In genomic region chr15:35705885-35706590, GRCh38 we compare ENCODE assay signal across 12 cellular contexts.
DNase-seq lines count a peak whose midpoint lies in the region; ATAC-seq and TF ChIP-seq lines count a peak whose summit lies in the region.
"Had no signal": no experiment of that assay in that cellular context is flagged by ENCODE, and none has a peak within 500 bp of the region (broad histone marks: within the 10 kb centered on the region; RNA-seq: fewer than 3 reads in every experiment).

No MANE protein-coding gene starts in this region.

- peak overlapping the region; percentile 11 for H3K4me2 ChIP-seq in GM23248 (ENCODE audit: unreplicated experiment)

- H3K9me3 ChIP-seq in GM23248 (ENCODE audit: low read depth) (no peaks in the 10 kb centered on the region), body of pancreas (no peaks in the 10 kb centered on the region)
- H3K9me3 ChIP-seq: mucosa of descending colon had no signal

- H3K36me3 ChIP-seq in GM23248 (ENCODE audit: low read depth) (no peaks in the 10 kb centered on the region), body of pancreas (replicated peaks in 1 of 2; ENCODE audit: insufficient read depth in 1 of 2, low read depth in 2 of 2) (no peaks in the 10 kb centered on the region)

- 80 to 86% methylated on average over 4 of the region's 4 CpGs for WGBS in GM23248 (ENCODE audit: low coverage in 1 of 2, low lambda C conversion rate in 2 of 2, missing lambda C conversion rate in 2 of 2), 2 experiments
- 57 to 64% methylated on average over 4 of the region's 4 CpGs for WGBS in body of pancreas, 2 donors

- H3K79me2 ChIP-seq in GM23248 (ENCODE audit: insufficient read depth) = no peaks in the 10 kb centered on the region

- no peaks in the 10 kb centered on the region for H3K27me3 ChIP-seq in GM23248 (replicated peaks; ENCODE audit: insufficient read depth)
- H3K27me3 ChIP-seq in body of pancreas = no peaks in the 10 kb centered on the region

- in situ Hi-C loops in GM23248 (cut with MboI) = no loop called here

- TF ChIP-seq POLR2A in body of pancreas (IDR thresholded peaks at IDR 0.05) = no peak

- H3K4me1 ChIP-seq in GM23248 (ENCODE audit: insufficient read depth) (peaks cover 14% of the 10 kb centered on the region), body of pancreas (peaks cover 21% of the 10 kb centered on the region)

- H3K9ac ChIP-seq in GM23248 = 0 out of 2 replicates have a peak overlapping the region, but pooled peaks have one; percentile 8

- TF ChIP-seq CTCF in body of pancreas (IDR thresholded peaks at IDR 0.05) = no peak

- intact Hi-C loops in body of pancreas (cut with DNase I) = no loop called here
- intact Hi-C loops in left ventricle myocardium superior (cut with micrococcal nuclease) = no loop called here

- H3K9me2 ChIP-seq in GM23248 (ENCODE audit: insufficient read depth) = no peaks in the 10 kb centered on the region

- no peak overlapping the region for H3K27ac ChIP-seq in GM23248
- H3K27ac ChIP-seq in body of pancreas = peak overlapping the region in 2 of 4 donors; percentile 20 to 22

- peaks cover 5% of the 10 kb centered on the region; the same call in 1 of the 2 replicates for H3F3A ChIP-seq in GM23248 (ENCODE audit: insufficient read depth)

- ATAC-seq in body of pancreas = peak; percentile 77
- ATAC-seq in left ventricle myocardium superior = peak; percentile 98
- no peak for ATAC-seq in HG03571 (IDR thresholded peaks at IDR 0.05; ENCODE audit: unreplicated experiment)
- ATAC-seq in GM21381 (IDR thresholded peaks at IDR 0.05; ENCODE audit: unreplicated experiment) = no peak
- ATAC-seq: mucosa of descending colon had no signal

- no peak overlapping the region for H3K4me3 ChIP-seq in GM23248
- no peak overlapping the region for H3K4me3 ChIP-seq in body of pancreas
- H3K4me3 ChIP-seq: mucosa of descending colon had no signal

- H2AFZ ChIP-seq in GM23248 = no peak overlapping the region

- DNase-seq in GM23248 = peak; percentile 46
- DNase-seq in body of pancreas = peak in 3 of 4 donors; percentile 20 to 47 (median 39)
- DNase-seq in left ventricle myocardium superior = no peak
- DNase-seq in renal cortical epithelial cell (ENCODE audit: low read depth) = peak; percentile 53
- DNase-seq in amygdala (lab: John Stamatoyannopoulos, UW) = no peak
- no peak for DNase-seq in OCI-M2 (lab: John Stamatoyannopoulos, UW; ENCODE audit: unreplicated experiment)
- DNase-seq: anterior cingulate cortex; CD4-positive, CD25-positive, alpha-beta regulatory T cell; mucosa of descending colon; NCI-H1694 had no signal

- no peaks in the 10 kb centered on the region for H4K20me1 ChIP-seq in GM23248 (ENCODE audit: insufficient read depth)

Comparison
In these comparisons a context has a peak if more than half of its experiments do, and no peak if none do; other contexts are left out.
1. DNase-seq: peak in GM23248 (single experiment), body of pancreas (3 of 4) and renal cortical epithelial cell (single experiment); none in left ventricle myocardium superior (single experiment), amygdala (0 of 56) and OCI-M2 (single experiment).
2. ATAC-seq: peak in body of pancreas (single experiment) and left ventricle myocardium superior (single experiment); none in HG03571 (single experiment) and GM21381 (single experiment).